In the genomic region with DNA sequence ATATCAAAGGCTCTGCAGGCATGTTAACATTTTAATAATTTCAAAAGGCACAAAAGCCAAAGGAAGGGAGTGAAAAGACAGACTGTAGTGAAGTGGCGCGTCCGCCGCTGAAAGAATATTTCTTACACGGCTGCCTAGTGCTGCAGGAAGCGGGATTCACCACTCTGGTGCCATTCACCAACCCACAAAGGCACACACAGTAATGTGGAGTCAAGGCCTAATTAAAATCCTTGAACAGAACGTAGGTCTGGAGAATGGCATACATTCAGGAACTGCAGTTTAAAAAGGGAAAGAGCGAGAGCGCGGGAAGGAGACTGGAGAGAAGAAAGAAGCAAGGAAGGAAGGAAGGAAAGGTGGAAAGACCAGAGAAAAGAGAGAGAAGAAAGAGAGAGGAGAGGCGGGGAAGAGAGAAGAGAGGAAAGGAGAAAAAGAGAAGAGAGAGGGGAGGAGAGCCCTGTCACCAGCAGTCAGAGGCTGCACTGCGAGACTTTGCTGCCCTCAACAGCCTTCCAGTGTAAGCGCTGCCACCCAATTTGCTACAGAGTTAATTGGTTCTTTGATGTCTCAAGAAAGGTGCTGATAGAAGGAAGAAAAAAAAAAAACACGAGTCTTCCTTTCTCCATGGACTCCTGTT, we compare ENCODE assay signal across 7 cellular contexts.
DNase-seq lines count a peak whose midpoint lies in the region; ATAC-seq and TF ChIP-seq lines count a peak whose summit lies in the region.

No MANE protein-coding gene starts in this region.

- H3K4me3 Mint-ChIP-seq in neural crest cell: peak overlapping the region; percentile 48

- peaks cover 19% of the 10 kb centered on the region for H3K4me1 Mint-ChIP-seq in neural crest cell

- ATAC-seq in GM21619 (IDR thresholded peaks at IDR 0.05; ENCODE audit: unreplicated experiment) (no peak), GM21381 (IDR thresholded peaks at IDR 0.05; ENCODE audit: unreplicated experiment) (no peak)

- H3K27ac Mint-ChIP-seq in neural crest cell (ENCODE audit: unreplicated experiment): no peak overlapping the region

- peaks cover 38% of the 10 kb centered on the region for H3K27me3 Mint-ChIP-seq in neural crest cell (ENCODE audit: low read depth)

- no peak for DNase-seq in GM10266 (ENCODE audit: extremely low spot score)
- DNase-seq in HuH-7 (ENCODE audit: low spot score): peak; percentile 8
- peak; percentile 65 for DNase-seq in astrocyte of the hippocampus (ENCODE audit: low read depth, low spot score)
- no peak for DNase-seq in neural crest cell (ENCODE audit: low read depth, low spot score)
- no peak for DNase-seq in NCI-H345 treated with DMSO at 0.1 percent for 48 hours (lab: John Stamatoyannopoulos, UW; ENCODE audit: unreplicated experiment)

- TF ChIP-seq CTCF in GM10266 (IDR thresholded peaks at IDR 0.05; ENCODE audit: control insufficient read depth, insufficient read depth, low read depth, missing control alignments) (peak; percentile 32), neural crest cell (conservative IDR thresholded peaks at IDR 0.05) (no peak)

- no peaks in the 10 kb centered on the region for H3K36me3 Mint-ChIP-seq in neural crest cell (ENCODE audit: low read depth)

- H3K9me3 Mint-ChIP-seq in neural crest cell: no peaks in the 10 kb centered on the region

Comparison
In these comparisons a context has a peak if more than half of its experiments do, and no peak if none do; other contexts are left out.
1. DNase-seq: peak in HuH-7 (single experiment) and astrocyte of the hippocampus (single experiment); none in GM10266 (single experiment), neural crest cell (single experiment) and NCI-H345 treated with DMSO at 0.1 percent for 48 hours (single experiment).